21 cellular contexts compared by ENCODE assay signal in the genomic region with DNA sequence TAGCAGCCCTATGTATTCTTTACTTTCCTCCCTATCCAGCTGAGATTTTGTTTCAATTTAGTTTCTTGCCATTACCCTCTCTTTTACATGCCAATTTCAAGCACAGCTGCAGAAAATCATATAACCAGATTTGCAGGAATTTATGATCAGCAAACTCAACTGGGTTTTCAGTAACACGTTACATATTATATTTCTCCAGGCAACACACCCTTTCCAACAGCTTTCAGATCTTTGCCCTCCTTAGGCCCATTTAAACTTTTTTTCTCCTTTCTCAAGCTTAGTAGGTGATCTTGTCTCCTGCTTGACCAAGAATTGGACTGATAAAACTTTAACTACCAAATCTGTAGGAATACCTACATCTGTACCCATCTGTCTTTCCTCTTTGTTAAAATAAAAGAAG.
"Had no signal": no experiment of that assay in that cellular context is flagged by ENCODE, and none has a peak within 500 bp of the region (broad histone marks: within the 10 kb centered on the region; RNA-seq: fewer than 3 reads in every experiment).

No MANE protein-coding gene starts in this region.

- H3K27me3 Mint-ChIP-seq: naive thymus-derived CD8-positive, alpha-beta T cell; type B pancreatic cell had no signal

- ATAC-seq: naive thymus-derived CD8-positive, alpha-beta T cell; sciatic nerve had no signal

- H3K4me3 Mint-ChIP-seq: immature natural killer cell; mesothelial cell of epicardium; naive thymus-derived CD8-positive, alpha-beta T cell; nephron progenitor cell; type B pancreatic cell had no signal

- H3K4me1 Mint-ChIP-seq: mesothelial cell of epicardium, nephron progenitor cell had no signal

- H3K27ac Mint-ChIP-seq: mesothelial cell of epicardium, nephron progenitor cell, type B pancreatic cell had no signal

- DNase-seq: cortex of kidney; dorsolateral prefrontal cortex; effector CD4-positive, alpha-beta T cell; hypothalamus; immature natural killer cell; islet precursor cell; kidney glomerular epithelial cell; mesenchymal stem cell; naive thymus-derived CD8-positive, alpha-beta T cell; nephron progenitor cell; nucleus accumbens; stimulated activated CD4-positive, alpha-beta T cell treated with anti-CD3 and anti-CD28 coated beads, Interleukin-12 subunit alpha, Interleukin-12 subunit beta, amount 100 ng/mL, for 4 hours; stimulated activated CD4-positive, alpha-beta T cell treated with anti-CD3 and anti-CD28 coated beads, Interleukin-1b, Interleukin-23, amount 100 ng/mL, for 48 hours; stimulated activated CD4-positive, alpha-beta T cell treated with anti-CD3 and anti-CD28 coated beads, Interleukin-4, amount 100 ng/mL, for 1 hour; stimulated activated CD8-positive, alpha-beta memory T cell treated with anti-CD3 and anti-CD28 coated beads, Interleukin-4, amount 100 ng/mL, for 48 hours; stimulated activated naive CD4-positive, alpha-beta T cell treated with Interleukin-2 at 50 U/mL for 16 hours; stomach; thyroid gland had no signal

- H3K9me3 Mint-ChIP-seq: immature natural killer cell; naive thymus-derived CD8-positive, alpha-beta T cell; nephron progenitor cell; type B pancreatic cell had no signal
